8 cellular contexts compared by ENCODE assay signal in the genomic region with DNA sequence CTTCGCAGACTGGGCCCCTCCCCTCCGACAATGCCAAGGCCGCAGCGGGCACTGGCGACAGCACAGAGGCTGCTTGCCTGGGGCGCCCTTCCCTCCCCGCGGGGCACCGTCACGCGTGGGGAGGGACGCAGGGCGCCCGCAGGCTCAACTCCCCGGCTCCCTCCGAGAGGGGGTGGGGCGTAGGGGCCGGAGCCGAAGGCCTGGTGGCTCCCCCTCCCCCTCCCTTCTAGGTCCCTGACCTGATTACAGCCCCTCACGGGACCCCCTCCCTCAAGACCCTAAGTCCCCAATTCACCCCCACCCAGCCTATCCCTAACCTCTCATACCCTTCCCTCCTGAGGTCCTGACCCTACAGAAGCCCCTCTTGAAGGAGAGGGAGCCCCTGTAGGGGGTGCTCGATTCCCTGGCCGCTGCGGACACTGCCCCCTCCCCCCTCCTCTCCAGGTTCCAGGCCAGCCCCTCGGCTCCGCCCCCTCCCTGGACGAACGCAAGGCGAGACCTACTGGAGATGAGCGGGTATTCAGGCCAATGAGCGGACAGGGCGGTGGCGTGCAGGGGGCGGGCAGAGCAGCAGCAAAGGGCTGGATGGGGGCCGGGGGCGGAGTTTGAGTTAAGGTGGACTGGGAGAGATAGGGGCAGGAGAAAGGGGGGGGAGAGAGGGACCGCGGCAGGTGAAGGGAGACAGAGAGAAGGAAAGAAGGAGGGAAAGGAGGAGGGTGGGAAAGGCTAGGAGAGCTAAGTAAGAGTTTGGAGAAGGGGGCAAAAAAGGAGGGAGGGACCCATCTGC. TPM values are rescaled to one million over a fixed set of nuclear protein-coding genes. Genes with fewer than 3 reads are reported as not detected.
DNase-seq lines count a peak whose midpoint lies in the region; ATAC-seq, FAIRE-seq and TF ChIP-seq lines count a peak whose summit lies in the region.

No MANE protein-coding gene starts in this region.

- H3K9me3 ChIP-seq in K562 (replicated peaks; ENCODE audit: control insufficient read depth, insufficient read depth, low read depth, low read length), result no peaks in the 10 kb centered on the region

- H3K27ac ChIP-seq in K562 (ENCODE audit: extremely low read depth, low read depth, low read length), result peak overlapping the region; percentile 97

- no peaks in the 10 kb centered on the region for H3K9me1 ChIP-seq in K562 (ENCODE audit: control insufficient read depth, insufficient read depth, low read length)

- 0 out of 2 replicates have a peak, but pooled peaks have one; percentile 56 for TF ChIP-seq POLR2A in K562 (conservative IDR thresholded peaks at IDR 0.05)

- H3K79me2 ChIP-seq in K562 (ENCODE audit: control insufficient read depth, insufficient read depth, low read length), result peaks cover 50% of the 10 kb centered on the region

- peaks cover 25% of the 10 kb centered on the region; the same call in 2 of the 3 replicates for H3K36me3 ChIP-seq in K562 (ENCODE audit: control insufficient read depth, insufficient read depth, low read length)

- H2AFZ ChIP-seq in K562 (ENCODE audit: low read depth, low read length), result peak overlapping the region; percentile 95

- TSS peak; percentile 45 for BruUV-seq in K562 (replicated peaks; lab: Mats Ljungman, UMichigan)

- peak; percentile 60 to 70 (median 65) for TF ChIP-seq CTCF in K562 (IDR thresholded peaks at IDR 0.05 in 2 of 3, conservative IDR thresholded peaks at IDR 0.05 in 1 of 3; ENCODE audit: insufficient read depth in 2 of 3, low read depth in 1 of 3, low read length in 3 of 3)

- POLR2A ChIA-PET in K562 (lab: Yijun Ruan, JAX), result interaction anchor here (0.6 to 1.7 kb wide), 13 partner anchors 10 to 1435 kb away, joined by 3 to 8 read pairs (median 3); a partner anchor contains a TSS

- peaks cover 37 to 66% of the 10 kb centered on the region in 2 experiments for H3K4me1 ChIP-seq in K562 (replicated peaks in 1 of 2; ENCODE audit: control insufficient read depth in 2 of 2, insufficient read depth in 2 of 2, low read length in 2 of 2)

- no peaks in the 10 kb centered on the region for H3K27me3 ChIP-seq in K562 (ENCODE audit: control insufficient read depth in 2 of 2, insufficient read depth in 2 of 2, low read length in 2 of 2)

- DNase-seq in NCI-H2107 (lab: John Stamatoyannopoulos, UW) (peak; percentile 98), K562 (ENCODE audit: extremely low read depth in 1 of 4, low spot score in 3 of 4) (peak; percentile 90 to 100 (median 95)), iPS DF 19.7 (ENCODE audit: low read depth, low spot score) (peak; percentile 93), sciatic nerve (ENCODE audit: low spot score) (peak; percentile 100)

- CTCF ChIA-PET in K562 (lab: Yijun Ruan, JAX; ENCODE audit: low intra/inter-chr PET ratio), result interaction anchor here (1.3 to 1.6 kb wide), 2 partner anchors 16 to 41 kb away, joined by 6 read pairs; a partner anchor contains a TSS

- peak overlapping the region; percentile 89 to 96 for H3K9ac ChIP-seq in K562 (ENCODE audit: insufficient read depth in 1 of 2, low read depth in 2 of 2, low read length in 2 of 2)

- 0% methylated on average over 4 of the region's 37 CpGs for WGBS in K562 (ENCODE audit: insufficient coverage, low coverage, missing lambda C conversion rate)

- H3K4me2 ChIP-seq in K562 (ENCODE audit: insufficient read depth, low read length), result peak overlapping the region; percentile 98

- peak; percentile 17 to 40; a peak in 2 of 4 replicates for TF ChIP-seq RAD21 in K562 (CRISPR knock-in tag; conservative IDR thresholded peaks at IDR 0.05 in 1 of 2, IDR thresholded peaks at IDR 0.05 in 1 of 2)

- peak; percentile 93 for FAIRE-seq in TTC549 (lab: Jason Lieb, UNC)
- FAIRE-seq in K562 (lab: Jason Lieb, UNC), result peak; percentile 92

- peak overlapping the region; percentile 71 for H3K4me3 ChIP-seq in K562

- in situ Hi-C loops in K562 (cut with MboI), result no loop called here

- intact Hi-C loops in K562 (cut with micrococcal nuclease) (loop anchor here (1.0 to 5.0 kb wide), 6 partner anchors 15 to 445 kb away; a partner anchor contains a TSS), sciatic nerve (cut with DNase I) (no loop called here)

- ATAC-seq in GM18498 (IDR thresholded peaks at IDR 0.05; ENCODE audit: unreplicated experiment), result peak; percentile 64
- ATAC-seq in HG03039 (IDR thresholded peaks at IDR 0.05; ENCODE audit: unreplicated experiment), result peak; percentile 54
- ATAC-seq in K562, result peak; percentile 81
- peak; percentile 91 for ATAC-seq in sciatic nerve
- ATAC-seq in HG02884 (IDR thresholded peaks at IDR 0.05; ENCODE audit: unreplicated experiment), result no peak

- TF ChIP-seq EP300 in K562 (IDR thresholded peaks at IDR 0.05; ENCODE audit: low read length), result peak; percentile 32; the same call in 1 of the 2 replicates

- peaks cover 3% of the 10 kb centered on the region; the same call in 1 of the 2 replicates for H4K20me1 ChIP-seq in K562 (replicated peaks; ENCODE audit: control insufficient read depth, insufficient read depth, low read length)

RNA-seq across cellular contexts. Expression of a gene that starts 0.7 kb away (rescaled TPM):
- 24.5 and 77.3 TPM in 2 replicates for total RNA-seq in K562 (2011; cell fraction: chromatin; rRNA removed; ENCODE audit: low replicate concordance)
- total RNA-seq in K562 (2011; cell fraction: nucleolus; rRNA removed), result 49.9 and 53.4 TPM in 2 replicates
- total RNA-seq in K562 (2011; cell fraction: nucleoplasm; rRNA removed), result 27.5 and 32.6 TPM in 2 replicates
- 31.3 and 40.6 TPM in 2 replicates for total RNA-seq in K562 (2014; rRNA removed)
- total RNA-seq in K562 (2014; rRNA removed; fragmentation: Illumina TruSeq; extraction: Trizol), result 6.7 and 6.9 TPM in 2 replicates
- 21.9 and 23.3 TPM in 2 replicates for total RNA-seq in K562 (2015; rRNA removed; fragmentation: Illumina TruSeq; extraction: Trizol)
- 46.5 and 48.2 TPM in 2 replicates for total RNA-seq in K562 (2021)
- 15.2 and 22.8 TPM in 2 replicates for polyA plus RNA-seq in K562 (2011; rRNA removed)
- polyA plus RNA-seq in K562 (2011; cell fraction: cytosol; rRNA removed), result 27.8 and 66.6 TPM in 2 replicates
- polyA plus RNA-seq in K562 (2011; cell fraction: nucleus; rRNA removed), result 47.1 and 101 TPM in 2 replicates
- 26.0 and 38.2 TPM in 2 replicates for polyA plus RNA-seq in K562 (2012)
- polyA plus RNA-seq in K562 (2014; fragmentation: Illumina TruSeq; extraction: Trizol), result 13.5 and 25.7 TPM in 2 replicates
- under 1 TPM; 0.04 to 0.08 TPM for polyA plus RNA-seq in K562 (2014; fragmentation: Nextera tagmentation; extraction: Ambion mirVana)
- 23.2 and 28.7 TPM in 2 replicates for polyA plus RNA-seq in K562 (2014; rRNA removed)
- 7.6 and 11.9 TPM in 2 replicates for polyA minus RNA-seq in K562 (2011; rRNA and poly(A)+ RNA removed)
- polyA minus RNA-seq in K562 (2011; cell fraction: cytosol; rRNA and poly(A)+ RNA removed), result 23.4 and 28.6 TPM in 2 replicates
- polyA minus RNA-seq in K562 (2011; cell fraction: nucleus; rRNA and poly(A)+ RNA removed), result 19.5 and 20.4 TPM in 2 replicates
- 45.3 TPM for total RNA-seq in sciatic nerve

RNA-seq across cellular contexts. Expression of a gene that starts 8.5 kb away (rescaled TPM):
- total RNA-seq in K562 (2011; cell fraction: chromatin; rRNA removed; ENCODE audit: low replicate concordance), result 4.5 and 15.4 TPM in 2 replicates
- 2.9 and 8.3 TPM in 2 replicates for total RNA-seq in K562 (2011; cell fraction: nucleolus; rRNA removed)
- total RNA-seq in K562 (2011; cell fraction: nucleoplasm; rRNA removed), result 7.6 and 10.0 TPM in 2 replicates
- total RNA-seq in K562 (2014; rRNA removed), result 0.24 and 0.86 TPM in 2 replicates
- 0.47 TPM in 1 of 2 replicates, not detected in the other for total RNA-seq in K562 (2014; rRNA removed; fragmentation: Illumina TruSeq; extraction: Trizol)
- total RNA-seq in K562 (2015; rRNA removed; fragmentation: Illumina TruSeq; extraction: Trizol), result 0.45 and 0.87 TPM in 2 replicates
- total RNA-seq in K562 (2021), result 0.56 TPM in 1 of 2 replicates, not detected in the other
- not detected in 2 replicates for polyA plus RNA-seq in K562 (2011; rRNA removed)
- not detected in 2 replicates for polyA plus RNA-seq in K562 (2011; cell fraction: cytosol; rRNA removed)
- polyA plus RNA-seq in K562 (2011; cell fraction: nucleus; rRNA removed), result 1.0 and 1.1 TPM in 2 replicates
- 0.17 and 0.59 TPM in 2 replicates for polyA plus RNA-seq in K562 (2012)
- polyA plus RNA-seq in K562 (2014; fragmentation: Illumina TruSeq; extraction: Trizol), result not detected in 2 replicates
- not detected for polyA plus RNA-seq in K562 (2014; fragmentation: Nextera tagmentation; extraction: Ambion mirVana)
- 0.23 and 0.35 TPM in 2 replicates for polyA plus RNA-seq in K562 (2014; rRNA removed)
- 1.4 and 3.2 TPM in 2 replicates for polyA minus RNA-seq in K562 (2011; rRNA and poly(A)+ RNA removed)
- polyA minus RNA-seq in K562 (2011; cell fraction: cytosol; rRNA and poly(A)+ RNA removed), result not detected in 2 replicates
- polyA minus RNA-seq in K562 (2011; cell fraction: nucleus; rRNA and poly(A)+ RNA removed), result 1.1 and 3.6 TPM in 2 replicates
- total RNA-seq in sciatic nerve, result not detected

RNA-seq across cellular contexts. Expression of a gene that starts 18.7 kb away (rescaled TPM):
- total RNA-seq in K562 (2011; cell fraction: chromatin; rRNA removed; ENCODE audit: low replicate concordance), result 46.3 and 135 TPM in 2 replicates
- total RNA-seq in K562 (2011; cell fraction: nucleolus; rRNA removed), result 130 and 141 TPM in 2 replicates
- 76.0 and 76.6 TPM in 2 replicates for total RNA-seq in K562 (2011; cell fraction: nucleoplasm; rRNA removed)
- total RNA-seq in K562 (2014; rRNA removed) (67.0 and 87.6 TPM in 2 replicates), K562 (2014; rRNA removed; fragmentation: Illumina TruSeq; extraction: Trizol) (41.3 and 56.1 TPM in 2 replicates), K562 (2015; rRNA removed; fragmentation: Illumina TruSeq; extraction: Trizol) (65.8 and 68.6 TPM in 2 replicates), K562 (2021) (74.4 and 79.8 TPM in 2 replicates), sciatic nerve (24.3 TPM)
- polyA plus RNA-seq in K562 (2011; rRNA removed) (61.2 and 75.6 TPM in 2 replicates), K562 (2014; fragmentation: Illumina TruSeq; extraction: Trizol) (78.8 and 82.3 TPM in 2 replicates), K562 (2014; fragmentation: Nextera tagmentation; extraction: Ambion mirVana) (10 to 100 TPM; 24.9 to 46.7 TPM), K562 (2014; rRNA removed) (85.8 and 98.9 TPM in 2 replicates)
- 82.9 and 126 TPM in 2 replicates for polyA plus RNA-seq in K562 (2011; cell fraction: cytosol; rRNA removed)
- 209 and 292 TPM in 2 replicates for polyA plus RNA-seq in K562 (2011; cell fraction: nucleus; rRNA removed)
- polyA plus RNA-seq in K562 (2012), result 54.0 and 57.9 TPM in 2 replicates
- polyA minus RNA-seq in K562 (2011; rRNA and poly(A)+ RNA removed), result 50.8 and 69.7 TPM in 2 replicates
- 40.4 and 52.6 TPM in 2 replicates for polyA minus RNA-seq in K562 (2011; cell fraction: cytosol; rRNA and poly(A)+ RNA removed)
- polyA minus RNA-seq in K562 (2011; cell fraction: nucleus; rRNA and poly(A)+ RNA removed), result 49.7 and 53.7 TPM in 2 replicates

RNA-seq across cellular contexts. Expression of a gene that starts 27.4 kb away (rescaled TPM):
- total RNA-seq in K562 (2011; cell fraction: chromatin; rRNA removed; ENCODE audit: low replicate concordance), result 61.9 and 74.9 TPM in 2 replicates
- 70.0 and 71.3 TPM in 2 replicates for total RNA-seq in K562 (2011; cell fraction: nucleolus; rRNA removed)
- 120 and 182 TPM in 2 replicates for total RNA-seq in K562 (2011; cell fraction: nucleoplasm; rRNA removed)
- total RNA-seq in K562 (2014; rRNA removed), result 215 and 262 TPM in 2 replicates
- total RNA-seq in K562 (2014; rRNA removed; fragmentation: Illumina TruSeq; extraction: Trizol), result 364 and 410 TPM in 2 replicates
- 269 and 292 TPM in 2 replicates for total RNA-seq in K562 (2015; rRNA removed; fragmentation: Illumina TruSeq; extraction: Trizol)
- 256 and 270 TPM in 2 replicates for total RNA-seq in K562 (2021)
- polyA plus RNA-seq in K562 (2011; rRNA removed), result 754 and 835 TPM in 2 replicates
- 831 and 1,136 TPM in 2 replicates for polyA plus RNA-seq in K562 (2011; cell fraction: cytosol; rRNA removed)
- 223 and 387 TPM in 2 replicates for polyA plus RNA-seq in K562 (2011; cell fraction: nucleus; rRNA removed)
- polyA plus RNA-seq in K562 (2012), result 544 and 581 TPM in 2 replicates
- 611 and 624 TPM in 2 replicates for polyA plus RNA-seq in K562 (2014; fragmentation: Illumina TruSeq; extraction: Trizol)
- polyA plus RNA-seq in K562 (2014; fragmentation: Nextera tagmentation; extraction: Ambion mirVana), result 1,000 to 10,000 TPM; 1,039 to 1,103 TPM
- polyA plus RNA-seq in K562 (2014; rRNA removed), result 460 and 477 TPM in 2 replicates
- polyA minus RNA-seq in K562 (2011; rRNA and poly(A)+ RNA removed), result 383 and 393 TPM in 2 replicates
- polyA minus RNA-seq in K562 (2011; cell fraction: cytosol; rRNA and poly(A)+ RNA removed), result 80.9 and 85.6 TPM in 2 replicates
- 24.2 and 63.2 TPM in 2 replicates for polyA minus RNA-seq in K562 (2011; cell fraction: nucleus; rRNA and poly(A)+ RNA removed)
- 31.7 TPM for total RNA-seq in sciatic nerve

RNA-seq across cellular contexts. Expression of a gene that starts 31.3 kb away (rescaled TPM):
- 85.7 and 174 TPM in 2 replicates for total RNA-seq in K562 (2011; cell fraction: chromatin; rRNA removed; ENCODE audit: low replicate concordance)
- total RNA-seq in K562 (2011; cell fraction: nucleolus; rRNA removed), result 69.6 and 76.4 TPM in 2 replicates
- 94.4 and 106 TPM in 2 replicates for total RNA-seq in K562 (2011; cell fraction: nucleoplasm; rRNA removed)
- total RNA-seq in K562 (2014; rRNA removed) (51.9 and 57.2 TPM in 2 replicates), K562 (2014; rRNA removed; fragmentation: Illumina TruSeq; extraction: Trizol) (34.1 and 35.4 TPM in 2 replicates), K562 (2015; rRNA removed; fragmentation: Illumina TruSeq; extraction: Trizol) (34.4 and 35.9 TPM in 2 replicates), K562 (2021) (66.4 and 68.4 TPM in 2 replicates), sciatic nerve (92.5 TPM)
- polyA plus RNA-seq in K562 (2011; rRNA removed) (64.8 and 81.2 TPM in 2 replicates), K562 (2014; fragmentation: Illumina TruSeq; extraction: Trizol) (93.7 and 113 TPM in 2 replicates), K562 (2014; fragmentation: Nextera tagmentation; extraction: Ambion mirVana) (1 to 10 TPM; 4.1 to 5.4 TPM), K562 (2014; rRNA removed) (57.7 and 58.0 TPM in 2 replicates)
- polyA plus RNA-seq in K562 (2011; cell fraction: cytosol; rRNA removed), result 63.5 and 90.8 TPM in 2 replicates
- polyA plus RNA-seq in K562 (2011; cell fraction: nucleus; rRNA removed), result 143 and 200 TPM in 2 replicates
- 57.8 and 71.5 TPM in 2 replicates for polyA plus RNA-seq in K562 (2012)
- 45.0 and 49.1 TPM in 2 replicates for polyA minus RNA-seq in K562 (2011; rRNA and poly(A)+ RNA removed)
- polyA minus RNA-seq in K562 (2011; cell fraction: cytosol; rRNA and poly(A)+ RNA removed), result 30.6 and 37.4 TPM in 2 replicates
- 22.3 and 27.7 TPM in 2 replicates for polyA minus RNA-seq in K562 (2011; cell fraction: nucleus; rRNA and poly(A)+ RNA removed)
